8 cellular contexts compared by ENCODE assay signal in genomic region chr15:85331666-85332261, GRCh38. TPM values are rescaled to one million over a fixed set of nuclear protein-coding genes. Genes with fewer than 3 reads are reported as not detected.
DNase-seq lines count a peak whose midpoint lies in the region; ATAC-seq and TF ChIP-seq lines count a peak whose summit lies in the region.

No MANE protein-coding gene starts in this region.

- H3K27me3 ChIP-seq in DOHH2 (ENCODE audit: control insufficient read depth, low read length), result no peaks in the 10 kb centered on the region
- no peaks in the 10 kb centered on the region for H3K27me3 ChIP-seq in osteoblast (ENCODE audit: insufficient read depth, low read length)

- no peaks in the 10 kb centered on the region for H3K9me3 ChIP-seq in DOHH2 (ENCODE audit: control insufficient read depth, insufficient read depth, low read length)
- no peaks in the 10 kb centered on the region for H3K9me3 ChIP-seq in osteoblast (ENCODE audit: low read depth, low read length)

- H3K36me3 ChIP-seq in DOHH2 (ENCODE audit: control insufficient read depth, low read length) (peaks cover 6% of the 10 kb centered on the region; the same call in 1 of the 2 replicates), osteoblast (ENCODE audit: insufficient read depth, low read length) (no peaks in the 10 kb centered on the region)

- H2AFZ ChIP-seq in osteoblast (ENCODE audit: low read length), result peak overlapping the region; percentile 80

- no peaks in the 10 kb centered on the region for H4K20me1 ChIP-seq in DOHH2 (ENCODE audit: control insufficient read depth, insufficient read depth, low read depth, low read length)
- H4K20me1 ChIP-seq in osteoblast (ENCODE audit: insufficient read depth, low read length), result no peaks in the 10 kb centered on the region

- ATAC-seq in HG03432 (IDR thresholded peaks at IDR 0.05; ENCODE audit: unreplicated experiment) (peak; percentile 1), HG02798 (IDR thresholded peaks at IDR 0.05; ENCODE audit: poor library complexity, unreplicated experiment) (no peak)

- peaks cover 54% of the 10 kb centered on the region for H3K4me1 ChIP-seq in DOHH2 (ENCODE audit: control insufficient read depth, low read length)
- H3K4me1 ChIP-seq in osteoblast (ENCODE audit: insufficient read depth, low read length), result peaks cover 34% of the 10 kb centered on the region

- TF ChIP-seq CTCF in DOHH2 (IDR thresholded peaks at IDR 0.05; ENCODE audit: low read depth, low read length, poor library complexity, severe bottlenecking), result no peak
- TF ChIP-seq CTCF in osteoblast (IDR thresholded peaks at IDR 0.05; ENCODE audit: extremely low read depth, low read depth, low read length), result no peak

- H3F3A ChIP-seq in DOHH2 (ENCODE audit: control insufficient read depth, insufficient read depth), result peaks cover 25% of the 10 kb centered on the region

- H3K79me2 ChIP-seq in DOHH2 (ENCODE audit: control insufficient read depth, low read length) (peaks cover 14% of the 10 kb centered on the region), osteoblast (ENCODE audit: insufficient read depth, low read length) (no peaks in the 10 kb centered on the region)

- peak; percentile 42 for DNase-seq in dermis blood vessel endothelial cell
- no peak for DNase-seq in osteoblast (ENCODE audit: insufficient read length, low spot score, missing footprints)
- no peak for DNase-seq in erythroblast (lab: John Stamatoyannopoulos, UW)
- DNase-seq in DMS79 (lab: John Stamatoyannopoulos, UW), result no peak
- no peak for DNase-seq in medulla oblongata (ENCODE audit: extremely low spot score)

- peak overlapping the region; percentile 95 for H3K27ac ChIP-seq in DOHH2 (ENCODE audit: low read depth, low read length)
- peak overlapping the region; percentile 52 for H3K27ac ChIP-seq in osteoblast (ENCODE audit: low read depth, low read length)

- no peaks in the 10 kb centered on the region for H3K9me2 ChIP-seq in DOHH2 (replicated peaks; ENCODE audit: control insufficient read depth, low read length)

- peak overlapping the region; percentile 94 for H3K4me2 ChIP-seq in DOHH2 (ENCODE audit: low read length)
- H3K4me2 ChIP-seq in osteoblast (ENCODE audit: insufficient read depth, low read length), result no peak overlapping the region

- TF ChIP-seq POLR2A in erythroblast (IDR thresholded peaks at IDR 0.05; ENCODE audit: low read length), result no peak

- H3K4me3 ChIP-seq in DOHH2 (ENCODE audit: low read length) (peak overlapping the region; percentile 69), osteoblast (ENCODE audit: insufficient read depth, low read length) (no peak overlapping the region)

RNA-seq across cellular contexts. Expression of gene AKAP13, which starts 48.6 kb away (rescaled TPM):
- total RNA-seq in dermis blood vessel endothelial cell, result 77.4 and 87.0 TPM in 2 replicates
- total RNA-seq in osteoblast, result 77.1 and 80.7 TPM in 2 replicates
